25 cellular contexts compared by ENCODE assay signal in genomic region chr1:59415286-59415850, GRCh38.
"Had no signal": no experiment of that assay in that cellular context is flagged by ENCODE, and none has a peak within 500 bp of the region (broad histone marks: within the 10 kb centered on the region; RNA-seq: fewer than 3 reads in every experiment).

No MANE protein-coding gene starts in this region.

- H3K27me3 Mint-ChIP-seq: activated CD4-positive, alpha-beta T cell treated with anti-CD3 and anti-CD28 coated beads, Interleukin-2, amount 10 ng/mL, durations not matched to agents 24 days and 14 days; activated CD8-positive, alpha-beta T cell treated with anti-CD3 and anti-CD28 coated beads for 36 hours; activated naive CD4-positive, alpha-beta T cell treated with anti-CD3 and anti-CD28 coated beads, Interleukin-2, amount 50 U/mL, for 24 hours; activated naive CD8-positive, alpha-beta T cell treated with anti-CD3 and anti-CD28 coated beads, Interleukin-2, amount 10 ng/mL, durations not matched to agents 7 days and 5 days; activated T-cell treated with anti-CD3 and anti-CD28 coated beads, Interleukin-2, amount 50 U/mL, for 24 hours had no signal

- H3K4me1 Mint-ChIP-seq: activated CD4-positive, alpha-beta T cell treated with anti-CD3 and anti-CD28 coated beads, Interleukin-2, amount 10 ng/mL, durations not matched to agents 24 days and 14 days; activated naive CD4-positive, alpha-beta T cell treated with anti-CD3 and anti-CD28 coated beads, Interleukin-2, amount 50 U/mL, for 24 hours had no signal

- DNase-seq: activated CD4-positive, alpha-beta T cell treated with anti-CD3 and anti-CD28 coated beads, Interleukin-2, amount 10 ng/mL, durations not matched to agents 24 days and 14 days; activated CD4-positive, alpha-beta T cell treated with anti-CD3 and anti-CD28 coated beads, Interleukin-2, amount 50 U/mL, for 4 hours; activated CD8-positive, alpha-beta T cell treated with anti-CD3 and anti-CD28 coated beads for 36 hours; activated gamma-delta T cell; activated naive CD4-positive, alpha-beta T cell treated with Interleukin-2 at 50 U/mL for 16 hours; activated naive CD8-positive, alpha-beta T cell treated with anti-CD3 and anti-CD28 coated beads, Interleukin-2, amount 10 ng/mL, durations not matched to agents 7 days and 5 days; activated T-cell treated with anti-CD3 and anti-CD28 coated beads, Interleukin-2, amount 50 U/mL, for 24 hours; central memory CD4-positive, alpha-beta T cell; Kasumi-1; KG1; MM.1S; NCI-H1092; NCI-H1436 treated with DMSO at 0.1 percent for 48 hours; NCI-H1694 treated with DMSO at 0.1 percent for 48 hours; NCI-H345; NCI-H526; NCI-H748 treated with DMSO at 0.1 percent for 48 hours; NK-92 treated with Interleukin-12 subunit alpha and Interleukin-12 subunit beta, amount 100 ng/mL, for 24 hours; Right ventricle myocardium superior; T1000 had no signal

- H3K27ac ChIP-seq: brain microvascular endothelial cell, SK-N-MC had no signal

- ATAC-seq: activated CD8-positive, alpha-beta T cell treated with anti-CD3 and anti-CD28 coated beads for 36 hours had no signal

- H3K36me3 Mint-ChIP-seq: activated naive CD4-positive, alpha-beta T cell treated with anti-CD3 and anti-CD28 coated beads, Interleukin-2, amount 50 U/mL, for 24 hours had no signal

- H3K27me3 ChIP-seq: brain microvascular endothelial cell had no signal

- H3K36me3 ChIP-seq: brain microvascular endothelial cell had no signal

- FAIRE-seq: TTC549 had no signal

- H3K9me3 Mint-ChIP-seq: activated CD4-positive, alpha-beta T cell treated with anti-CD3 and anti-CD28 coated beads, Interleukin-2, amount 10 ng/mL, durations not matched to agents 24 days and 14 days; activated CD8-positive, alpha-beta T cell treated with anti-CD3 and anti-CD28 coated beads for 36 hours; activated naive CD4-positive, alpha-beta T cell treated with anti-CD3 and anti-CD28 coated beads, Interleukin-2, amount 50 U/mL, for 24 hours; activated T-cell treated with anti-CD3 and anti-CD28 coated beads, Interleukin-2, amount 50 U/mL, for 24 hours; activated T-helper 2 cell treated with anti-CD3 and anti-CD28 coated beads, Interferon-gamma antibody, Interleukin-2, Interleukin-4, amounts not matched to agents 10 μg/mL and 5 μg/mL and 100 μg/mL, durations not matched to agents 14 hours and 24 hours and 36 hours had no signal

- H3K4me3 ChIP-seq: SK-N-MC had no signal

- H3K27ac Mint-ChIP-seq: activated CD4-positive, alpha-beta T cell treated with anti-CD3 and anti-CD28 coated beads, Interleukin-2, amount 10 ng/mL, durations not matched to agents 24 days and 14 days; activated CD8-positive, alpha-beta T cell treated with anti-CD3 and anti-CD28 coated beads for 36 hours; activated naive CD4-positive, alpha-beta T cell treated with anti-CD3 and anti-CD28 coated beads, Interleukin-2, amount 50 U/mL, for 24 hours; activated naive CD8-positive, alpha-beta T cell treated with anti-CD3 and anti-CD28 coated beads, Interleukin-2, amount 10 ng/mL, durations not matched to agents 7 days and 5 days; activated T-cell treated with anti-CD3 and anti-CD28 coated beads, Interleukin-2, amount 50 U/mL, for 24 hours; activated T-helper 2 cell treated with anti-CD3 and anti-CD28 coated beads, Interferon-gamma antibody, Interleukin-2, Interleukin-4, amounts not matched to agents 10 μg/mL and 5 μg/mL and 100 μg/mL, durations not matched to agents 14 hours and 24 hours and 36 hours had no signal

- H3K4me3 Mint-ChIP-seq: activated CD4-positive, alpha-beta T cell treated with anti-CD3 and anti-CD28 coated beads, Interleukin-2, amount 10 ng/mL, durations not matched to agents 24 days and 14 days; activated CD8-positive, alpha-beta T cell treated with anti-CD3 and anti-CD28 coated beads for 36 hours; activated naive CD4-positive, alpha-beta T cell treated with anti-CD3 and anti-CD28 coated beads, Interleukin-2, amount 50 U/mL, for 24 hours; activated naive CD8-positive, alpha-beta T cell treated with anti-CD3 and anti-CD28 coated beads, Interleukin-2, amount 10 ng/mL, durations not matched to agents 7 days and 5 days; activated T-cell treated with anti-CD3 and anti-CD28 coated beads, Interleukin-2, amount 50 U/mL, for 24 hours had no signal
